Comparison of ENCODE assay signal across 2 cellular contexts in genomic region chr3:48505968-48506367, GRCh38. TPM values are rescaled to one million over a fixed set of nuclear protein-coding genes. Genes with fewer than 3 reads are reported as not detected.
"Had no signal": no experiment of that assay in that cellular context is flagged by ENCODE, and none has a peak within 500 bp of the region (broad histone marks: within the 10 kb centered on the region; RNA-seq: fewer than 3 reads in every experiment).

No MANE protein-coding gene starts in this region.

RNA-seq across cellular contexts. Expression of gene UCN2, which starts 57.6 kb away (rescaled TPM):
- total RNA-seq: esophagus muscularis mucosa, WTC11 had no signal
